In the genomic region with DNA sequence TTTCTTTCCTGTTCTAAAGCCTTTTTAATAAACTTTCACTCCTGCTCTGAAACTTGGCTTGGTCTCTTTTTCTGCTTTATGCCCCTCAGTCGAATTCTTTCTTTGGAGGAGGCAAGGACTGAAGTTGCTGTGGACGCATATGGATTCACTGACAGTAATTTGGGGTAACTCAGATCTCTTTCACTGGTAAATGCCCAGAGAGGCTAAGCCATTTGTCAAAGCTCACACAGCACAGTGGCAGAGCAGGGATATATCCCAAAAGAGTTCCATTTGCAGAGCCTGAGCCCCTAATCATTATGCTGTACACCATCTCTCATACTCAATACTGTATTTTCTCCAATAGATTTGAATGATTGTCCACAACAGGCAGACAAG, we compare ENCODE assay signal across 26 cellular contexts.
DNase-seq lines count a peak whose midpoint lies in the region; ATAC-seq, FAIRE-seq and TF ChIP-seq lines count a peak whose summit lies in the region.
"Had no signal": no experiment of that assay in that cellular context is flagged by ENCODE, and none has a peak within 500 bp of the region (broad histone marks: within the 10 kb centered on the region; RNA-seq: fewer than 3 reads in every experiment).

No MANE protein-coding gene starts in this region.

- H3K36me3 Mint-ChIP-seq in MCF 10A (ENCODE audit: insufficient read depth, unreplicated experiment) (peaks cover 7% of the 10 kb centered on the region), immature natural killer cell (peaks cover 0 to 3% (median 0%) of the 10 kb centered on the region in 3 donors)
- H3K36me3 Mint-ChIP-seq: activated naive CD4-positive, alpha-beta T cell treated with anti-CD3 and anti-CD28 coated beads, Interleukin-2, amount 10 ng/mL, durations not matched to agents 7 days and 5 days; memory B cell had no signal

- intact Hi-C loops in Right ventricle myocardium superior (cut with DNase I) = no loop called here
- intact Hi-C loops in MCF 10A (cut with micrococcal nuclease) = loop anchor here (5.0 kb wide), 1 partner anchor 70 kb away; a partner anchor contains a TSS

- H3K4me1 Mint-ChIP-seq in MCF 10A (ENCODE audit: insufficient read depth, unreplicated experiment) (peaks cover 22% of the 10 kb centered on the region), immature natural killer cell (no peaks in the 10 kb centered on the region)
- H3K4me1 Mint-ChIP-seq: activated naive CD4-positive, alpha-beta T cell treated with anti-CD3 and anti-CD28 coated beads, Interleukin-2, amount 10 ng/mL, durations not matched to agents 7 days and 5 days; endodermal cell; naive thymus-derived CD8-positive, alpha-beta T cell had no signal

- TF ChIP-seq POLR2A in suprapubic skin (IDR thresholded peaks at IDR 0.05) = no peak

- H3K27me3 Mint-ChIP-seq in MCF 10A (ENCODE audit: insufficient read depth, unreplicated experiment) (no peaks in the 10 kb centered on the region), immature natural killer cell (ENCODE audit: low read depth in 3 of 3) (peaks cover 0 to 3% (median 1%) of the 10 kb centered on the region in 3 donors)
- H3K27me3 Mint-ChIP-seq: stimulated activated memory B cell treated with anti-CD40 and anti-IgM and Interleukin-4, amounts not matched to agents 10 μg/mL and 1 μg/mL and 100 μg/mL, for 72 hours had no signal

- ATAC-seq in Right ventricle myocardium superior (ENCODE audit: poor library complexity) = no peak
- ATAC-seq: naive thymus-derived CD8-positive, alpha-beta T cell; stimulated activated memory B cell treated with anti-CD40 and anti-IgM and Interleukin-4, amounts not matched to agents 10 μg/mL and 1 μg/mL and 100 μg/mL, for 72 hours had no signal

- WGBS in suprapubic skin = 76% methylated on average over 2 of the region's 2 CpGs

- TF ChIP-seq EP300 in suprapubic skin (IDR thresholded peaks at IDR 0.05) = no peak

- H4K20me1 ChIP-seq in keratinocyte (ENCODE audit: control insufficient read depth, extremely low read depth, insufficient read depth, low read length) = no peaks in the 10 kb centered on the region

- H3K79me2 ChIP-seq in keratinocyte (ENCODE audit: control insufficient read depth, insufficient read depth, low read length) = no peaks in the 10 kb centered on the region

- H3K27ac ChIP-seq in right atrium auricular region (peak overlapping the region; percentile 57 to 63), keratinocyte (ENCODE audit: control insufficient read depth, insufficient read depth, low read length) (peak overlapping the region; percentile 99), suprapubic skin (peak overlapping the region; percentile 71)
- H3K27ac ChIP-seq: ovary, testis had no signal

- peak overlapping the region; percentile 81 for H3K9ac ChIP-seq in keratinocyte (ENCODE audit: control insufficient read depth, extremely low read depth, insufficient read depth, low read length)

- H3K36me3 ChIP-seq in right atrium auricular region = no peaks in the 10 kb centered on the region
- H3K36me3 ChIP-seq in keratinocyte (ENCODE audit: control insufficient read depth in 2 of 2, extremely low read depth in 1 of 2, insufficient read depth in 2 of 2, low read length in 2 of 2) = no peaks in the 10 kb centered on the region
- H3K36me3 ChIP-seq in suprapubic skin = no peaks in the 10 kb centered on the region
- H3K36me3 ChIP-seq: ovary had no signal

- no peak for FAIRE-seq in keratinocyte (lab: Jason Lieb, UNC)
- FAIRE-seq: A204.1, kidney, TTC549 had no signal

- BruUV-seq in MCF 10A (replicated peaks; lab: Mats Ljungman, UMichigan) = TSS peak; percentile 91

- DNase-seq in right atrium auricular region (ENCODE audit: low spot score) (no peak), Right ventricle myocardium superior (no peak), MCF 10A (ENCODE audit: unreplicated experiment) (no peak), keratinocyte (ENCODE audit: low read depth, low spot score) (no peak), suprapubic skin (ENCODE audit: low spot score in 2 of 2) (no peak), SHP77 treated with DMSO at 0.1 percent for 48 hours (lab: John Stamatoyannopoulos, UW) (no peak), immature natural killer cell (no peak), NCI-H345 treated with DMSO at 0.1 percent for 48 hours (lab: John Stamatoyannopoulos, UW; ENCODE audit: unreplicated experiment) (no peak)
- DNase-seq: activated naive CD4-positive, alpha-beta T cell treated with anti-CD3 and anti-CD28 coated beads, Interleukin-2, amount 10 ng/mL, durations not matched to agents 7 days and 5 days; C1 segment of cervical spinal cord; DMS 273 treated with DMSO at 0.1 percent for 48 hours; endodermal cell; GDM1; kidney; naive thymus-derived CD8-positive, alpha-beta T cell; NCI-H2029; NCI-H345; ovary; RPMI8226; testis had no signal

- no peak overlapping the region for H3K4me3 Mint-ChIP-seq in MCF 10A (ENCODE audit: unreplicated experiment)
- no peak overlapping the region for H3K4me3 Mint-ChIP-seq in immature natural killer cell
- H3K4me3 Mint-ChIP-seq: activated CD4-positive, alpha-beta T cell treated with anti-CD3 and anti-CD28 coated beads for 36 hours; activated naive CD4-positive, alpha-beta T cell treated with anti-CD3 and anti-CD28 coated beads, Interleukin-2, amount 10 ng/mL, durations not matched to agents 7 days and 5 days; activated T-cell treated with anti-CD3 and anti-CD28 coated beads, Interleukin-2, amount 50 U/mL, for 72 hours; endodermal cell; memory B cell; naive thymus-derived CD8-positive, alpha-beta T cell; stimulated activated memory B cell treated with anti-CD40 and anti-IgM and Interleukin-4, amounts not matched to agents 10 μg/mL and 1 μg/mL and 100 μg/mL, for 72 hours had no signal

- H3K4me1 ChIP-seq in right atrium auricular region (no peaks in the 10 kb centered on the region), keratinocyte (ENCODE audit: control insufficient read depth, extremely low read depth, insufficient read depth, low read length) (peaks cover 21% of the 10 kb centered on the region), suprapubic skin (peaks cover 9% of the 10 kb centered on the region)
- H3K4me1 ChIP-seq: testis had no signal

- H2AFZ ChIP-seq in keratinocyte (ENCODE audit: control insufficient read depth, low read length) = no peak overlapping the region

- H3K4me2 ChIP-seq in keratinocyte (ENCODE audit: control insufficient read depth, extremely low read depth, insufficient read depth, low read depth, low read length) = peak overlapping the region; percentile 79

- H3K9me3 ChIP-seq in right atrium auricular region = no peaks in the 10 kb centered on the region
- peaks cover 12% of the 10 kb centered on the region for H3K9me3 ChIP-seq in keratinocyte (ENCODE audit: control insufficient read depth, low read depth, low read length)
- H3K9me3 ChIP-seq in suprapubic skin = no peaks in the 10 kb centered on the region
- H3K9me3 ChIP-seq: ovary, testis had no signal

- H3K27ac Mint-ChIP-seq in MCF 10A (ENCODE audit: low read depth, unreplicated experiment) (peak overlapping the region; percentile 82), immature natural killer cell (no peak overlapping the region)
- H3K27ac Mint-ChIP-seq: activated CD4-positive, alpha-beta T cell treated with anti-CD3 and anti-CD28 coated beads for 36 hours; activated naive CD4-positive, alpha-beta T cell treated with anti-CD3 and anti-CD28 coated beads, Interleukin-2, amount 10 ng/mL, durations not matched to agents 7 days and 5 days; activated T-cell treated with anti-CD3 and anti-CD28 coated beads, Interleukin-2, amount 50 U/mL, for 72 hours; endodermal cell; memory B cell; naive thymus-derived CD8-positive, alpha-beta T cell; stimulated activated memory B cell treated with anti-CD40 and anti-IgM and Interleukin-4, amounts not matched to agents 10 μg/mL and 1 μg/mL and 100 μg/mL, for 72 hours had no signal

- H3K4me3 ChIP-seq in right atrium auricular region (no peak overlapping the region), keratinocyte (ENCODE audit: control insufficient read depth in 2 of 3, extremely low read depth in 1 of 3, insufficient read depth in 2 of 3, low read depth in 1 of 3, low read length in 3 of 3) (no peak overlapping the region), suprapubic skin (no peak overlapping the region)
- H3K4me3 ChIP-seq: ovary, testis had no signal

- CTCF ChIA-PET in MCF 10A (lab: Yijun Ruan, JAX) = interaction anchor here (1.2 to 1.5 kb wide), 2 partner anchors 46 to 48 kb away, joined by 3 to 5 read pairs; no protein-coding TSS in a partner anchor

- H3K9me1 ChIP-seq in keratinocyte (ENCODE audit: control insufficient read depth, extremely low read depth, insufficient read depth, low read length) = no peaks in the 10 kb centered on the region

- H3K9me3 Mint-ChIP-seq in MCF 10A (ENCODE audit: unreplicated experiment) (peaks cover 36% of the 10 kb centered on the region), immature natural killer cell (peaks cover 0 to 1% (median 0%) of the 10 kb centered on the region in 6 donors)
- H3K9me3 Mint-ChIP-seq: activated naive CD4-positive, alpha-beta T cell treated with anti-CD3 and anti-CD28 coated beads, Interleukin-2, amount 10 ng/mL, durations not matched to agents 7 days and 5 days had no signal

- H3K27me3 ChIP-seq in right atrium auricular region = no peaks in the 10 kb centered on the region
- H3K27me3 ChIP-seq in keratinocyte (ENCODE audit: control insufficient read depth, extremely low read depth, insufficient read depth, low read length) = no peaks in the 10 kb centered on the region
- no peaks in the 10 kb centered on the region for H3K27me3 ChIP-seq in suprapubic skin
- H3K27me3 ChIP-seq: ovary, testis had no signal

- TF ChIP-seq CTCF in right atrium auricular region (IDR thresholded peaks at IDR 0.05) (no peak), MCF 10A (IDR thresholded peaks at IDR 0.05; ENCODE audit: unreplicated experiment) (no peak), keratinocyte (optimal IDR thresholded peaks at IDR 0.05 in 1 of 3, IDR thresholded peaks at IDR 0.05 in 1 of 3, conservative IDR thresholded peaks at IDR 0.05 in 1 of 3; ENCODE audit: extremely low read depth in 1 of 3, insufficient read depth in 2 of 3, low read length in 3 of 3) (no peak), suprapubic skin (IDR thresholded peaks at IDR 0.05) (no peak)

- dilution Hi-C loops in keratinocyte (cut with MboI; ENCODE audit: extremely low pct_ligation_motif_present, low sequenced_read_pairs) = no loop called here

- POLR2A ChIA-PET in MCF 10A (lab: Yijun Ruan, JAX) = interaction anchor here (0.7 to 2.3 kb wide), 10 partner anchors 22 to 119 kb away, joined by 3 to 12 read pairs (median 4); no protein-coding TSS in a partner anchor
